Comparison of ENCODE assay signal across 19 cellular contexts in the genomic region with DNA sequence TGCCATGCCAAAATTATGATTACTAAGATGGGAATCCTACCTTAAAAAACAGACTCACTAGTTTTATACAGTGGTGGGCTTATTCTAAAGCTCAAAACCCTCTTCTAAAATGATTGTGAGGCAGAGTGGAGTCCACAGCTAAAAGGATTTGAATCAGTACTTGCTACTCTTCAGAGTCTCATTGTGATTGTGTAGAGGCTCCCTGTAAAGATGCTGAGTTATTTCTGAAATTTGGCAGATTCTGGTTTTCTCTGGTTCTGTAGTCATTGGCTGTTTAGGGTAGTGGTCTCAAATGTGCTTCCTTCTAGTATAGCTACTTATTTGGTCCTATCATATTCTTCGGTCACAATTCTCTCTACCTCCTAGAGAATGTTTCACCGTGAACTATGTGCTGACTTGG.
DNase-seq lines count a peak whose midpoint lies in the region; ATAC-seq and TF ChIP-seq lines count a peak whose summit lies in the region.
"Had no signal": no experiment of that assay in that cellular context is flagged by ENCODE, and none has a peak within 500 bp of the region (broad histone marks: within the 10 kb centered on the region; RNA-seq: fewer than 3 reads in every experiment).

No MANE protein-coding gene starts in this region.

- DNase-seq in CD4-positive, CD25-positive, alpha-beta regulatory T cell = no peak
- DNase-seq in Calu3 (no peak), mesothelial cell of epicardium (ENCODE audit: low spot score in 2 of 2, unreplicated experiment in 2 of 2) (no peak), NCI-H1092 treated with DMSO at 0.1 percent for 48 hours (lab: John Stamatoyannopoulos, UW) (no peak), A172 (ENCODE audit: low spot score) (no peak), omental fat pad (ENCODE audit: low spot score) (no peak)
- DNase-seq: CD4-positive, alpha-beta memory T cell; H7; Kasumi-1; NCI-H1417; NCI-H1694 treated with DMSO at 0.1 percent for 48 hours; NCI-H2081 treated with DMSO at 0.1 percent for 48 hours; NCI-H2171 treated with DMSO at 0.1 percent for 48 hours; NCI-H446; NCI-H526; Right ventricle myocardium superior had no signal

- no peaks in the 10 kb centered on the region for H3K9me3 Mint-ChIP-seq in CD4-positive, CD25-positive, alpha-beta regulatory T cell
- H3K9me3 Mint-ChIP-seq in Calu3 (ENCODE audit: low read depth, unreplicated experiment) (no peaks in the 10 kb centered on the region), mesothelial cell of epicardium (peaks cover 7% of the 10 kb centered on the region)
- no peaks in the 10 kb centered on the region for H3K9me3 Mint-ChIP-seq in activated T-helper 17 cell treated with anti-CD3 and anti-CD28 coated beads, Interleukin-2, amount 50 U/mL, for 72 hours
- H3K9me3 Mint-ChIP-seq: CD4-positive, alpha-beta memory T cell had no signal

- no peak overlapping the region for H3K4me3 Mint-ChIP-seq in CD4-positive, CD25-positive, alpha-beta regulatory T cell
- H3K4me3 Mint-ChIP-seq in Calu3 (ENCODE audit: low read depth, unreplicated experiment) = no peak overlapping the region
- no peak overlapping the region for H3K4me3 Mint-ChIP-seq in activated T-helper 17 cell treated with anti-CD3 and anti-CD28 coated beads, Interleukin-2, amount 50 U/mL, for 72 hours
- no peak overlapping the region for H3K4me3 Mint-ChIP-seq in mesothelial cell of epicardium
- H3K4me3 Mint-ChIP-seq: CD4-positive, alpha-beta memory T cell had no signal

- no peak overlapping the region for H3K4me3 ChIP-seq in CD4-positive, CD25-positive, alpha-beta regulatory T cell (ENCODE audit: low read depth, low read length)
- H3K4me3 ChIP-seq: BLaER1 had no signal

- H3K27ac Mint-ChIP-seq in CD4-positive, CD25-positive, alpha-beta regulatory T cell = peak overlapping the region in 2 of 3 donors; percentile 5 to 74
- H3K27ac Mint-ChIP-seq in Calu3 (ENCODE audit: unreplicated experiment) (peak overlapping the region; percentile 36), mesothelial cell of epicardium (peak overlapping the region; percentile 92)
- no peak overlapping the region for H3K27ac Mint-ChIP-seq in activated T-helper 17 cell treated with anti-CD3 and anti-CD28 coated beads, Interleukin-2, amount 50 U/mL, for 72 hours

- H3K27me3 Mint-ChIP-seq in CD4-positive, CD25-positive, alpha-beta regulatory T cell = no peaks in the 10 kb centered on the region
- H3K27me3 Mint-ChIP-seq in Calu3 (ENCODE audit: unreplicated experiment) = no peaks in the 10 kb centered on the region
- H3K27me3 Mint-ChIP-seq in activated T-helper 17 cell treated with anti-CD3 and anti-CD28 coated beads, Interleukin-2, amount 50 U/mL, for 72 hours = no peaks in the 10 kb centered on the region
- no peaks in the 10 kb centered on the region for H3K27me3 Mint-ChIP-seq in mesothelial cell of epicardium (ENCODE audit: low read depth)
- H3K27me3 Mint-ChIP-seq: CD4-positive, alpha-beta memory T cell had no signal

- no peak overlapping the region for H3K27ac ChIP-seq in CD4-positive, CD25-positive, alpha-beta regulatory T cell (ENCODE audit: insufficient read depth, low read length, poor library complexity, severe bottlenecking)
- H3K27ac ChIP-seq: BLaER1 had no signal

- peaks cover 16 to 57% (median 38%) of the 10 kb centered on the region in 4 donors for H3K4me1 Mint-ChIP-seq in CD4-positive, CD25-positive, alpha-beta regulatory T cell
- H3K4me1 Mint-ChIP-seq in Calu3 (ENCODE audit: low read depth, unreplicated experiment) (peaks cover 10% of the 10 kb centered on the region), mesothelial cell of epicardium (peaks cover 23% of the 10 kb centered on the region)
- H3K4me1 Mint-ChIP-seq in activated T-helper 17 cell treated with anti-CD3 and anti-CD28 coated beads, Interleukin-2, amount 50 U/mL, for 72 hours = peaks cover 29% of the 10 kb centered on the region

- no peaks in the 10 kb centered on the region for H3K9me3 ChIP-seq in CD4-positive, CD25-positive, alpha-beta regulatory T cell (ENCODE audit: control insufficient read depth in 2 of 2, low read length in 2 of 2)

- peaks cover 8% of the 10 kb centered on the region for H3K4me1 ChIP-seq in CD4-positive, CD25-positive, alpha-beta regulatory T cell (ENCODE audit: control insufficient read depth, insufficient read depth, low read length, poor library complexity, severe bottlenecking)

- no peaks in the 10 kb centered on the region for H3K27me3 ChIP-seq in CD4-positive, CD25-positive, alpha-beta regulatory T cell (ENCODE audit: control insufficient read depth, insufficient read depth, low read length)
- H3K27me3 ChIP-seq: BLaER1 had no signal

- BruUV-seq in Calu3 (replicated peaks; lab: Mats Ljungman, UMichigan) = no TSS peak

- peaks cover 16% of the 10 kb centered on the region for H3K36me3 Mint-ChIP-seq in CD4-positive, CD25-positive, alpha-beta regulatory T cell
- no peaks in the 10 kb centered on the region for H3K36me3 Mint-ChIP-seq in Calu3 (ENCODE audit: insufficient read depth, unreplicated experiment)
- peaks cover 22% of the 10 kb centered on the region for H3K36me3 Mint-ChIP-seq in activated T-helper 17 cell treated with anti-CD3 and anti-CD28 coated beads, Interleukin-2, amount 50 U/mL, for 72 hours (ENCODE audit: low read depth)
- peaks cover 8% of the 10 kb centered on the region for H3K36me3 Mint-ChIP-seq in mesothelial cell of epicardium

- CTCF ChIA-PET in Calu3 (lab: Charles Lee) = no interaction called here

- ATAC-seq in CD4-positive, CD25-positive, alpha-beta regulatory T cell (ENCODE audit: low read depth in 2 of 2) = no peak
- ATAC-seq in activated T-helper 17 cell treated with anti-CD3 and anti-CD28 coated beads, Interleukin-2, amount 50 U/mL, for 72 hours (replicated peaks) = peak; percentile 52
- ATAC-seq in SK-N-SH treated with all-trans-retinoic acid at 6 μM for 48 hours (no peak), omental fat pad (ENCODE audit: low FRiP score) (no peak)

- TF ChIP-seq CTCF in Calu3 (IDR thresholded peaks at IDR 0.05; ENCODE audit: unreplicated experiment) (no peak), mesothelial cell of epicardium (IDR thresholded peaks at IDR 0.05; ENCODE audit: unreplicated experiment) (no peak), omental fat pad (IDR thresholded peaks at IDR 0.05) (no peak)

- intact Hi-C loops in Calu3 (cut with micrococcal nuclease; ENCODE audit: unreplicated experiment) = no loop called here

- H3K36me3 ChIP-seq in CD4-positive, CD25-positive, alpha-beta regulatory T cell (ENCODE audit: control insufficient read depth, insufficient read depth, low read length) = no peaks in the 10 kb centered on the region

TF ChIP-seq in SK-N-SH treated with all-trans-retinoic acid at 6 μM for 48 hours, 23 proteins besides CTCF, POLR2A, EP300 and RAD21 (continues in another document):
- TF ChIP-seq OSR1 (CRISPR knock-in tag; IDR thresholded peaks at IDR 0.05) (no peak), ZFP30 (CRISPR knock-in tag; IDR thresholded peaks at IDR 0.05) (no peak), ARNTL (CRISPR knock-in tag; IDR thresholded peaks at IDR 0.05; ENCODE audit: borderline replicate concordance, low read depth) (no peak), BACH2 (CRISPR knock-in tag; IDR thresholded peaks at IDR 0.05; ENCODE audit: borderline replicate concordance) (no peak), PPARA (CRISPR knock-in tag; IDR thresholded peaks at IDR 0.05; ENCODE audit: borderline replicate concordance) (no peak), ISL1 (CRISPR knock-in tag; IDR thresholded peaks at IDR 0.05) (no peak), GLIS3 (CRISPR knock-in tag; IDR thresholded peaks at IDR 0.05) (no peak), TCF4 (CRISPR knock-in tag; IDR thresholded peaks at IDR 0.05; ENCODE audit: borderline replicate concordance) (no peak), ZNF8 (CRISPR knock-in tag; IDR thresholded peaks at IDR 0.05) (no peak), SNAI2 (CRISPR knock-in tag; IDR thresholded peaks at IDR 0.05) (no peak)
- TF ChIP-seq, protein P1, sequence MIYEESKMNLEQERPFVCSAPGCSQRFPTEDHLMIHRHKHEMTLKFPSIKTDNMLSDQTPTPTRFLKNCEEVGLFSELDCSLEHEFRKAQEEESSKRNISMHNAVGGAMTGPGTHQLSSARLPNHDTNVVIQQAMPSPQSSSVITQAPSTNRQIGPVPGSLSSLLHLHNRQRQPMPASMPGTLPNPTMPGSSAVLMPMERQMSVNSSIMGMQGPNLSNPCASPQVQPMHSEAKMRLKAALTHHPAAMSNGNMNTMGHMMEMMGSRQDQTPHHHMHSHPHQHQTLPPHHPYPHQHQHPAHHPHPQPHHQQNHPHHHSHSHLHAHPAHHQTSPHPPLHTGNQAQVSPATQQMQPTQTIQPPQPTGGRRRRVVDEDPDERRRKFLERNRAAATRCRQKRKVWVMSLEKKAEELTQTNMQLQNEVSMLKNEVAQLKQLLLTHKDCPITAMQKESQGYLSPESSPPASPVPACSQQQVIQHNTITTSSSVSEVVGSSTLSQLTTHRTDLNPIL (CRISPR knock-in tag; IDR thresholded peaks at IDR 0.05; ENCODE audit: low read depth) = no peak
- TF ChIP-seq, protein P2, sequence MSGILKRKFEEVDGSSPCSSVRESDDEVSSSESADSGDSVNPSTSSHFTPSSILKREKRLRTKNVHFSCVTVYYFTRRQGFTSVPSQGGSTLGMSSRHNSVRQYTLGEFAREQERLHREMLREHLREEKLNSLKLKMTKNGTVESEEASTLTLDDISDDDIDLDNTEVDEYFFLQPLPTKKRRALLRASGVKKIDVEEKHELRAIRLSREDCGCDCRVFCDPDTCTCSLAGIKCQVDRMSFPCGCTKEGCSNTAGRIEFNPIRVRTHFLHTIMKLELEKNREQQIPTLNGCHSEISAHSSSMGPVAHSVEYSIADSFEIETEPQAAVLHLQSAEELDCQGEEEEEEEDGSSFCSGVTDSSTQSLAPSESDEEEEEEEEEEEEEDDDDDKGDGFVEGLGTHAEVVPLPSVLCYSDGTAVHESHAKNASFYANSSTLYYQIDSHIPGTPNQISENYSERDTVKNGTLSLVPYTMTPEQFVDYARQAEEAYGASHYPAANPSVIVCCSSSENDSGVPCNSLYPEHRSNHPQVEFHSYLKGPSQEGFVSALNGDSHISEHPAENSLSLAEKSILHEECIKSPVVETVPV (CRISPR knock-in tag; IDR thresholded peaks at IDR 0.05) = no peak
- TF ChIP-seq, protein P3, sequence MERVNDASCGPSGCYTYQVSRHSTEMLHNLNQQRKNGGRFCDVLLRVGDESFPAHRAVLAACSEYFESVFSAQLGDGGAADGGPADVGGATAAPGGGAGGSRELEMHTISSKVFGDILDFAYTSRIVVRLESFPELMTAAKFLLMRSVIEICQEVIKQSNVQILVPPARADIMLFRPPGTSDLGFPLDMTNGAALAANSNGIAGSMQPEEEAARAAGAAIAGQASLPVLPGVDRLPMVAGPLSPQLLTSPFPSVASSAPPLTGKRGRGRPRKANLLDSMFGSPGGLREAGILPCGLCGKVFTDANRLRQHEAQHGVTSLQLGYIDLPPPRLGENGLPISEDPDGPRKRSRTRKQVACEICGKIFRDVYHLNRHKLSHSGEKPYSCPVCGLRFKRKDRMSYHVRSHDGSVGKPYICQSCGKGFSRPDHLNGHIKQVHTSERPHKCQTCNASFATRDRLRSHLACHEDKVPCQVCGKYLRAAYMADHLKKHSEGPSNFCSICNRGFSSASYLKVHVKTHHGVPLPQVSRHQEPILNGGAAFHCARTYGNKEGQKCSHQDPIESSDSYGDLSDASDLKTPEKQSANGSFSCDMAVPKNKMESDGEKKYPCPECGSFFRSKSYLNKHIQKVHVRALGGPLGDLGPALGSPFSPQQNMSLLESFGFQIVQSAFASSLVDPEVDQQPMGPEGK (CRISPR knock-in tag; IDR thresholded peaks at IDR 0.05; ENCODE audit: borderline replicate concordance) = no peak
